In genomic region chr13:110564472-110564985, GRCh38 we compare ENCODE assay signal across 1 cellular context.
TF ChIP-seq lines count a peak whose summit lies in the region.

No MANE protein-coding gene starts in this region.

TF ChIP-seq in GM12891, 5 proteins besides CTCF, POLR2A, EP300 and RAD21:
- TF ChIP-seq SPI1 (IDR thresholded peaks at IDR 0.05; ENCODE audit: low read depth, low read length) (no peak), TAF1 (IDR thresholded peaks at IDR 0.05; ENCODE audit: low read depth, low read length) (no peak), PAX5 (IDR thresholded peaks at IDR 0.05; ENCODE audit: insufficient read depth, low read length, severe bottlenecking) (no peak), POU2F2 (IDR thresholded peaks at IDR 0.05; ENCODE audit: low read depth, low read length) (no peak), POLR2AphosphoS5 (IDR thresholded peaks at IDR 0.05; ENCODE audit: low read depth, low read length) (no peak)
TF ChIP-seq in GM12891: peak in this region for 0.
